In the genomic region with DNA sequence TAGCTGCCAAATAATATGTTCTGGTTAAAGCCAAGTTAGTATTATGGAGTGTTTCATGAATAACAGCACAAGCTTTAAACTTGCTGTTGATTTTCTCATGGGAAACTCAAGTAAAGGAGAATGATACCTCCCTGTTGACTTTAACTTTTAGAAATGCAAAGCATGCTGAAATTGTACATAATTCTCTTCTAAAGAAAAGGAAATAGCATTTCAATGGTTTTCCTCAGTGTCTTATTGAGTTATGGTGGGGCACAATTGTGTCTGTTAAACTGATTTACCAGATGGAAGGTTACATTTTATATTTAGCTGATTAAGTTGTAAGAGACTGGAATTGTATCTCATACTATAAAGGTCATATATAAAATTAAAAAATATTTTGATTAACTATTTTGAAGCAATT, we compare ENCODE assay signal across 22 cellular contexts.
"Had no signal": no experiment of that assay in that cellular context is flagged by ENCODE, and none has a peak within 500 bp of the region (broad histone marks: within the 10 kb centered on the region; RNA-seq: fewer than 3 reads in every experiment).

No MANE protein-coding gene starts in this region.

- ATAC-seq: K562 had no signal

- H3K4me3 ChIP-seq: K562, SJSA1, SK-N-MC had no signal

- H3K27me3 ChIP-seq: SJSA1 had no signal

- DNase-seq: Kasumi-1, MM.1S, NCI-H1092 treated with DMSO at 0.1 percent for 48 hours, NCI-H1436, NCI-H187, NCI-H2029, NCI-H2081 treated with DMSO at 0.1 percent for 48 hours, NCI-H2171, NCI-H226, NCI-H446, NCI-H510A, NCI-H524 treated with DMSO at 0.1 percent for 48 hours, NCI-H748 treated with DMSO at 0.1 percent for 48 hours, Right ventricle myocardium superior, RPMI8226, SIG-M5, T-helper 1 cell had no signal

- H3K9ac ChIP-seq: KMS-11 had no signal

- H3K27me3 Mint-ChIP-seq: IgD-negative memory B cell had no signal

- H3K4me1 ChIP-seq: SJSA1 had no signal

- H3K4me2 ChIP-seq: KMS-11 had no signal

- H3K9me3 Mint-ChIP-seq: IgD-negative memory B cell had no signal

- H3K27ac ChIP-seq: KMS-11, SJSA1, SK-N-MC had no signal

- H3K9me3 ChIP-seq: SJSA1 had no signal

- H3K27ac Mint-ChIP-seq: IgD-negative memory B cell had no signal
